In genomic region chr2:212893216-212893615, GRCh38 we compare ENCODE assay signal across 16 cellular contexts.
DNase-seq lines count a peak whose midpoint lies in the region; ATAC-seq and TF ChIP-seq lines count a peak whose summit lies in the region.
"Had no signal": no experiment of that assay in that cellular context is flagged by ENCODE, and none has a peak within 500 bp of the region (broad histone marks: within the 10 kb centered on the region; RNA-seq: fewer than 3 reads in every experiment).

No MANE protein-coding gene starts in this region.

- H3K23ac ChIP-seq in mesenchymal stem cell (ENCODE audit: low read length in 2 of 2), result no peak overlapping the region

- H3K9ac ChIP-seq in mesenchymal stem cell (ENCODE audit: low read length), result peak overlapping the region; percentile 14

- H3K79me2 ChIP-seq in OCI-LY7 (ENCODE audit: insufficient read depth, low read depth, low read length), result no peaks in the 10 kb centered on the region
- H3K79me2 ChIP-seq in osteoblast (ENCODE audit: insufficient read depth, low read length), result no peaks in the 10 kb centered on the region

- DNase-seq in A673 (ENCODE audit: low spot score) (peak; percentile 68), OCI-LY7 (ENCODE audit: low spot score) (no peak), mesenchymal stem cell (no peak), osteoblast (ENCODE audit: insufficient read length, low spot score, missing footprints) (no peak), chondrocyte (ENCODE audit: low spot score) (no peak)
- DNase-seq in effector memory CD4-positive, alpha-beta T cell, result no peak
- DNase-seq in stimulated activated naive B cell treated with anti-CD40 and anti-IgM and Interleukin-4, amounts not matched to agents 10 μg/mL and 1 μg/mL and 100 μg/mL, for 72 hours, result no peak
- DNase-seq: C1 segment of cervical spinal cord; Calu3; CD4-positive, alpha-beta T cell; DMS79; HCEC 1CT had no signal

- H3K14ac ChIP-seq in mesenchymal stem cell (ENCODE audit: low read length in 2 of 2), result no peak overlapping the region

- no peak overlapping the region for H2AK5ac ChIP-seq in mesenchymal stem cell (ENCODE audit: low read length, severe bottlenecking)

- peaks cover 4% of the 10 kb centered on the region for H3K27me3 Mint-ChIP-seq in chondrocyte (ENCODE audit: low read depth)
- no peaks in the 10 kb centered on the region for H3K27me3 Mint-ChIP-seq in stimulated activated naive B cell treated with anti-CD40 and anti-IgM and Interleukin-4, amounts not matched to agents 10 μg/mL and 1 μg/mL and 100 μg/mL, for 72 hours
- H3K27me3 Mint-ChIP-seq: B cell; CD4-positive, alpha-beta T cell had no signal

- no peaks in the 10 kb centered on the region for H3K36me3 Mint-ChIP-seq in chondrocyte (ENCODE audit: low read depth)
- no peaks in the 10 kb centered on the region for H3K36me3 Mint-ChIP-seq in stimulated activated naive B cell treated with anti-CD40 and anti-IgM and Interleukin-4, amounts not matched to agents 10 μg/mL and 1 μg/mL and 100 μg/mL, for 72 hours

- H3K27ac ChIP-seq in A673 (ENCODE audit: low read depth, low read length, poor library complexity, severe bottlenecking) (peak overlapping the region; percentile 64), OCI-LY7 (ENCODE audit: low read depth, low read length, poor library complexity, severe bottlenecking) (no peak overlapping the region), mesenchymal stem cell (ENCODE audit: low read length, poor library complexity, severe bottlenecking) (no peak overlapping the region), osteoblast (ENCODE audit: low read depth, low read length) (no peak overlapping the region)
- no peak overlapping the region for H3K27ac ChIP-seq in effector memory CD4-positive, alpha-beta T cell (ENCODE audit: insufficient read depth, low read length, poor library complexity, severe bottlenecking)
- H3K27ac ChIP-seq: 22Rv1, HL-60 had no signal

- BruUV-seq in A673 (replicated peaks; lab: Mats Ljungman, UMichigan) (no TSS peak), OCI-LY7 (replicated peaks; lab: Mats Ljungman, UMichigan) (no TSS peak)

- no peaks in the 10 kb centered on the region for H4K20me1 ChIP-seq in OCI-LY7 (ENCODE audit: insufficient read depth, low read length)
- no peaks in the 10 kb centered on the region for H4K20me1 ChIP-seq in osteoblast (ENCODE audit: insufficient read depth, low read length)

- H3K4me3 Mint-ChIP-seq in chondrocyte (ENCODE audit: unreplicated experiment), result no peak overlapping the region
- H3K4me3 Mint-ChIP-seq in stimulated activated naive B cell treated with anti-CD40 and anti-IgM and Interleukin-4, amounts not matched to agents 10 μg/mL and 1 μg/mL and 100 μg/mL, for 72 hours, result no peak overlapping the region
- H3K4me3 Mint-ChIP-seq: CD4-positive, alpha-beta T cell had no signal

- H3K9me3 Mint-ChIP-seq in chondrocyte (ENCODE audit: low read depth), result no peaks in the 10 kb centered on the region
- no peaks in the 10 kb centered on the region for H3K9me3 Mint-ChIP-seq in stimulated activated naive B cell treated with anti-CD40 and anti-IgM and Interleukin-4, amounts not matched to agents 10 μg/mL and 1 μg/mL and 100 μg/mL, for 72 hours
- H3K9me3 Mint-ChIP-seq: CD4-positive, alpha-beta T cell had no signal

- H2BK15ac ChIP-seq in mesenchymal stem cell (ENCODE audit: low read depth, poor library complexity, severe bottlenecking), result no peak overlapping the region

- no peak overlapping the region for H2BK5ac ChIP-seq in mesenchymal stem cell (ENCODE audit: low read depth, low read length, poor library complexity, severe bottlenecking)

- H3K79me1 ChIP-seq in mesenchymal stem cell (replicated peaks; ENCODE audit: low read length, poor library complexity, severe bottlenecking), result no peaks in the 10 kb centered on the region

- H2AFZ ChIP-seq in OCI-LY7 (ENCODE audit: low read length) (peak overlapping the region; percentile 81), mesenchymal stem cell (ENCODE audit: low read depth, low read length) (no peak overlapping the region), osteoblast (ENCODE audit: low read length) (peak overlapping the region; percentile 26)

- H3K4ac ChIP-seq in mesenchymal stem cell (ENCODE audit: low read depth in 1 of 2, low read length in 2 of 2), result no peak overlapping the region

- POLR2A ChIA-PET in A673 (lab: Charles Lee; ENCODE audit: low non-redundant PET) (no interaction called here), OCI-LY7 (lab: Charles Lee) (interaction anchor here (0.5 to 2.6 kb wide), 6 partner anchors 10 to 257 kb away, joined by 3 to 9 read pairs (median 4); no protein-coding TSS in a partner anchor)

- no peak for TF ChIP-seq CTCF in A673 (conservative IDR thresholded peaks at IDR 0.05; ENCODE audit: low read depth, low read length)
- no peak for TF ChIP-seq CTCF in OCI-LY7 (conservative IDR thresholded peaks at IDR 0.05; ENCODE audit: low read length)
- no peak for TF ChIP-seq CTCF in osteoblast (IDR thresholded peaks at IDR 0.05; ENCODE audit: extremely low read depth, low read depth, low read length)
- no peak for TF ChIP-seq CTCF in chondrocyte (IDR thresholded peaks at IDR 0.05)

- H3K4me2 ChIP-seq in OCI-LY7 (ENCODE audit: low read length), result no peak overlapping the region
- no peak overlapping the region for H3K4me2 ChIP-seq in mesenchymal stem cell (ENCODE audit: low read length, poor library complexity, severe bottlenecking)
- H3K4me2 ChIP-seq in osteoblast (ENCODE audit: insufficient read depth, low read length), result no peak overlapping the region

- intact Hi-C loops in A673 (cut with micrococcal nuclease; ENCODE audit: unreplicated experiment) (loop anchor here (2.0 kb wide), 1 partner anchor 206 kb away; no protein-coding TSS in a partner anchor), OCI-LY7 (cut with micrococcal nuclease; ENCODE audit: unreplicated experiment) (loop anchor here (5.0 kb wide), 1 partner anchor 206 kb away; no protein-coding TSS in a partner anchor)

- H4K8ac ChIP-seq in mesenchymal stem cell (ENCODE audit: low read length), result no peak overlapping the region

- no peaks in the 10 kb centered on the region for H3K9me2 ChIP-seq in OCI-LY7 (ENCODE audit: insufficient read depth, low read length)

- H3K27ac Mint-ChIP-seq in chondrocyte (ENCODE audit: unreplicated experiment), result no peak overlapping the region
- H3K27ac Mint-ChIP-seq in stimulated activated naive B cell treated with anti-CD40 and anti-IgM and Interleukin-4, amounts not matched to agents 10 μg/mL and 1 μg/mL and 100 μg/mL, for 72 hours, result no peak overlapping the region
- H3K27ac Mint-ChIP-seq: B cell; CD4-positive, alpha-beta T cell had no signal

- no peak for ATAC-seq in stimulated activated naive B cell treated with anti-CD40 and anti-IgM and Interleukin-4, amounts not matched to agents 10 μg/mL and 1 μg/mL and 100 μg/mL, for 72 hours (replicated peaks)
- ATAC-seq: GM12878 had no signal

- H3K36me3 ChIP-seq in A673 (ENCODE audit: insufficient read depth, low read length, poor library complexity, severe bottlenecking), result no peaks in the 10 kb centered on the region
- H3K36me3 ChIP-seq in OCI-LY7 (ENCODE audit: insufficient read depth, low read length), result no peaks in the 10 kb centered on the region
- no peaks in the 10 kb centered on the region for H3K36me3 ChIP-seq in mesenchymal stem cell (ENCODE audit: control insufficient read depth in 1 of 2, insufficient read depth in 2 of 2, low read depth in 1 of 2, low read length in 2 of 2)
- no peaks in the 10 kb centered on the region for H3K36me3 ChIP-seq in osteoblast (ENCODE audit: insufficient read depth, low read length)
- H3K36me3 ChIP-seq in effector memory CD4-positive, alpha-beta T cell (ENCODE audit: control insufficient read depth, insufficient read depth, low read length), result no peaks in the 10 kb centered on the region

- peak overlapping the region; percentile 4 for H3K4me3 ChIP-seq in A673 (ENCODE audit: low read depth, low read length, poor library complexity, severe bottlenecking)
- H3K4me3 ChIP-seq in OCI-LY7 (ENCODE audit: low read depth, low read length, poor library complexity, severe bottlenecking), result no peak overlapping the region
- no peak overlapping the region for H3K4me3 ChIP-seq in mesenchymal stem cell (ENCODE audit: insufficient read depth in 1 of 2, low read depth in 1 of 2, low read length in 2 of 2)
- H3K4me3 ChIP-seq in osteoblast (ENCODE audit: insufficient read depth, low read length), result no peak overlapping the region
- no peak overlapping the region for H3K4me3 ChIP-seq in effector memory CD4-positive, alpha-beta T cell (ENCODE audit: insufficient read depth, low read depth, low read length, poor library complexity, severe bottlenecking)
- H3K4me3 ChIP-seq: GM12878 had no signal

- H3K9me3 ChIP-seq in A673 (ENCODE audit: low read depth, low read length, poor library complexity, severe bottlenecking), result no peaks in the 10 kb centered on the region
- no peaks in the 10 kb centered on the region for H3K9me3 ChIP-seq in OCI-LY7 (ENCODE audit: low read length)
- H3K9me3 ChIP-seq in mesenchymal stem cell (ENCODE audit: control insufficient read depth, low read length), result no peaks in the 10 kb centered on the region
- H3K9me3 ChIP-seq in osteoblast (ENCODE audit: low read depth, low read length), result no peaks in the 10 kb centered on the region
- H3K9me3 ChIP-seq in effector memory CD4-positive, alpha-beta T cell (ENCODE audit: control insufficient read depth, low read length), result no peaks in the 10 kb centered on the region

- H4K91ac ChIP-seq in mesenchymal stem cell (ENCODE audit: low read length), result no peak overlapping the region

- no peaks in the 10 kb centered on the region for H3K27me3 ChIP-seq in A673 (replicated peaks; ENCODE audit: insufficient read depth, low read depth, low read length, poor library complexity)
- no peaks in the 10 kb centered on the region for H3K27me3 ChIP-seq in mesenchymal stem cell (ENCODE audit: control insufficient read depth in 1 of 2, insufficient read depth in 1 of 2, low read length in 2 of 2)
- H3K27me3 ChIP-seq in osteoblast (ENCODE audit: insufficient read depth, low read length), result no peaks in the 10 kb centered on the region
- H3K27me3 ChIP-seq in effector memory CD4-positive, alpha-beta T cell (replicated peaks; ENCODE audit: control insufficient read depth, insufficient read depth, low read length, poor library complexity, severe bottlenecking), result no peaks in the 10 kb centered on the region

- CTCF ChIA-PET in A673 (lab: Charles Lee), result interaction anchor here (1.0 to 2.1 kb wide), 3 partner anchors 9 to 117 kb away, joined by 4 to 6 read pairs (median 5); no protein-coding TSS in a partner anchor
- CTCF ChIA-PET in OCI-LY7 (lab: Charles Lee; ENCODE audit: unreplicated experiment), result no interaction called here

- H2BK120ac ChIP-seq in mesenchymal stem cell (ENCODE audit: low read depth, low read length), result no peak overlapping the region

- H3K4me1 ChIP-seq in A673 (ENCODE audit: insufficient read depth, low read length, poor library complexity, severe bottlenecking) (peaks cover 33% of the 10 kb centered on the region), OCI-LY7 (ENCODE audit: insufficient read depth, low read length, poor library complexity, severe bottlenecking) (peaks cover 23% of the 10 kb centered on the region), mesenchymal stem cell (ENCODE audit: control insufficient read depth, insufficient read depth, low read depth, low read length) (no peaks in the 10 kb centered on the region), osteoblast (ENCODE audit: insufficient read depth, low read length) (no peaks in the 10 kb centered on the region)
- H3K4me1 ChIP-seq in effector memory CD4-positive, alpha-beta T cell (ENCODE audit: control insufficient read depth, insufficient read depth, low read length, poor library complexity, severe bottlenecking), result no peaks in the 10 kb centered on the region

- no peak overlapping the region for H3K18ac ChIP-seq in mesenchymal stem cell (ENCODE audit: low read depth in 1 of 2, low read length in 2 of 2)

- WGBS in mesenchymal stem cell, result 14% methylated on average over 1 of the region's 3 CpGs

- H3K4me1 Mint-ChIP-seq in chondrocyte (ENCODE audit: low read depth), result no peaks in the 10 kb centered on the region
- peaks cover 11 to 25% of the 10 kb centered on the region in 2 donors for H3K4me1 Mint-ChIP-seq in stimulated activated naive B cell treated with anti-CD40 and anti-IgM and Interleukin-4, amounts not matched to agents 10 μg/mL and 1 μg/mL and 100 μg/mL, for 72 hours

- H2BK12ac ChIP-seq in mesenchymal stem cell (ENCODE audit: low read length in 2 of 2), result no peak overlapping the region
